1 cellular context compared by ENCODE assay signal in the genomic region with DNA sequence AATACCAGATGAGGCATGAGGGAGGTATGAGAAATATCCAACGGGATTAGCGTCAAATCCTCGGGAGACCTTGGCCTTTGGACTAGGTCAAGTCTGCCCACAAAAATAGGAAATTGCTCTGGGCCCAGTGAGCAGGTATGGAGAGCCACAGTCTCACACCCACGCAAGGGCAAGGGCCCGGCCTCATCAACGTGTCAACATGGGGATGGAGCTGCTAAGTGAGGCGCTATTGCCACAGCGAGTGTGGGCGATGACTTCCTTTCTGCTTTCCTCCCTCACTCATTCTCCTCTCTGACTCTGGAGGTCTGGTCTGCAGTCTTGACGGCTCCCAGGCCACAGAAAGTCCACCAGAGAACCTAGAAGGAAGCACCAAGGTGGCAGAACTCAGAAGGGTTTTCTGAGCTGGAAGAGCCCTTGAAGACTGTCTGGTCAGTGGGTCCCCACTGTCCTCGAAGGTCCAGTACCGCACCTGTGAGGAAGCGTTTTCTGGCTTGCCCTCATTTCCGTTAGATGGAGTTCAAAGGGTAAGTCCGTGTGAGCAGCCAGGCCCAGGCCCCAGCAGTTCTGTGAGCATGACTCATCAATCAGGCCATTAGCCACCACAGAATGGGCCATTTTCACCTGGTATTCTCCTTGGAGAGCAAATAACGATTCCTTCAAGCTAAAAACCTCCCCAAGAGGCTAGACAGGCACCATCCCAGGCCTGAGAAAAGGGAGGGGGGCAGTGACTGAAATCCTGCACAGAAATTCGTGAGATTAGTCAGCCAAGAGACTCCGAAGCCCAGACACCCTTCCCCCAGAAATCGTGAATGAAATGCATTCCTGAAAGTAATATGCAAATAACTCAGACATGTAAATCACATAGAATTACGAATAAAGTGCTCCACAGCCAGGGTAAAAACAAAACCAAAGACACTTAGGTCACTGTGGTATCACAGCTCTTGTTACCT.
TF ChIP-seq lines count a peak whose summit lies in the region.

No MANE protein-coding gene starts in this region.

TF ChIP-seq in A549, 52 proteins besides CTCF, POLR2A, EP300 and RAD21 (continued from another document):
- TF ChIP-seq, protein P1, sequence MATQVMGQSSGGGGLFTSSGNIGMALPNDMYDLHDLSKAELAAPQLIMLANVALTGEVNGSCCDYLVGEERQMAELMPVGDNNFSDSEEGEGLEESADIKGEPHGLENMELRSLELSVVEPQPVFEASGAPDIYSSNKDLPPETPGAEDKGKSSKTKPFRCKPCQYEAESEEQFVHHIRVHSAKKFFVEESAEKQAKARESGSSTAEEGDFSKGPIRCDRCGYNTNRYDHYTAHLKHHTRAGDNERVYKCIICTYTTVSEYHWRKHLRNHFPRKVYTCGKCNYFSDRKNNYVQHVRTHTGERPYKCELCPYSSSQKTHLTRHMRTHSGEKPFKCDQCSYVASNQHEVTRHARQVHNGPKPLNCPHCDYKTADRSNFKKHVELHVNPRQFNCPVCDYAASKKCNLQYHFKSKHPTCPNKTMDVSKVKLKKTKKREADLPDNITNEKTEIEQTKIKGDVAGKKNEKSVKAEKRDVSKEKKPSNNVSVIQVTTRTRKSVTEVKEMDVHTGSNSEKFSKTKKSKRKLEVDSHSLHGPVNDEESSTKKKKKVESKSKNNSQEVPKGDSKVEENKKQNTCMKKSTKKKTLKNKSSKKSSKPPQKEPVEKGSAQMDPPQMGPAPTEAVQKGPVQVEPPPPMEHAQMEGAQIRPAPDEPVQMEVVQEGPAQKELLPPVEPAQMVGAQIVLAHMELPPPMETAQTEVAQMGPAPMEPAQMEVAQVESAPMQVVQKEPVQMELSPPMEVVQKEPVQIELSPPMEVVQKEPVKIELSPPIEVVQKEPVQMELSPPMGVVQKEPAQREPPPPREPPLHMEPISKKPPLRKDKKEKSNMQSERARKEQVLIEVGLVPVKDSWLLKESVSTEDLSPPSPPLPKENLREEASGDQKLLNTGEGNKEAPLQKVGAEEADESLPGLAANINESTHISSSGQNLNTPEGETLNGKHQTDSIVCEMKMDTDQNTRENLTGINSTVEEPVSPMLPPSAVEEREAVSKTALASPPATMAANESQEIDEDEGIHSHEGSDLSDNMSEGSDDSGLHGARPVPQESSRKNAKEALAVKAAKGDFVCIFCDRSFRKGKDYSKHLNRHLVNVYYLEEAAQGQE (IDR thresholded peaks at IDR 0.05) = no peak
- TF ChIP-seq BHLHE40 (IDR thresholded peaks at IDR 0.05; ENCODE audit: low read depth, low read length) = no peak
- no peak for TF ChIP-seq TP53 (CRISPR knock-in tag; IDR thresholded peaks at IDR 0.05)
- TF ChIP-seq CBX2 (IDR thresholded peaks at IDR 0.05; ENCODE audit: borderline replicate concordance, low read depth) = no peak
- TF ChIP-seq, protein P2, sequence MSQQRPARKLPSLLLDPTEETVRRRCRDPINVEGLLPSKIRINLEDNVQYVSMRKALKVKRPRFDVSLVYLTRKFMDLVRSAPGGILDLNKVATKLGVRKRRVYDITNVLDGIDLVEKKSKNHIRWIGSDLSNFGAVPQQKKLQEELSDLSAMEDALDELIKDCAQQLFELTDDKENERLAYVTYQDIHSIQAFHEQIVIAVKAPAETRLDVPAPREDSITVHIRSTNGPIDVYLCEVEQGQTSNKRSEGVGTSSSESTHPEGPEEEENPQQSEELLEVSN (IDR thresholded peaks at IDR 0.05; ENCODE audit: borderline replicate concordance, low read depth) = 0 out of 2 replicates have a peak, but pooled peaks have one; percentile 37
- 0 out of 2 replicates have a peak, but pooled peaks have one; percentile 38 for TF ChIP-seq GATA3 (IDR thresholded peaks at IDR 0.05; ENCODE audit: borderline replicate concordance)
- TF ChIP-seq ATOH8 (CRISPR knock-in tag; IDR thresholded peaks at IDR 0.05; ENCODE audit: low read depth) = no peak
- no peak for TF ChIP-seq RFX5 (IDR thresholded peaks at IDR 0.05)
- no peak for TF ChIP-seq NPAS2 (CRISPR knock-in tag; IDR thresholded peaks at IDR 0.05; ENCODE audit: borderline replicate concordance)
- TF ChIP-seq TFCP2L1 (CRISPR knock-in tag; IDR thresholded peaks at IDR 0.05) = no peak
- TF ChIP-seq MAZ (IDR thresholded peaks at IDR 0.05; ENCODE audit: borderline replicate concordance, low read depth, low read length) = no peak
- TF ChIP-seq NFE2L2 (conservative IDR thresholded peaks at IDR 0.05; ENCODE audit: low read length) = peak; percentile 5; the same call in 1 of the 2 replicates
- no peak for TF ChIP-seq HMGXB4 (CRISPR knock-in tag; IDR thresholded peaks at IDR 0.05; ENCODE audit: borderline replicate concordance)
- TF ChIP-seq EHF (CRISPR knock-in tag; IDR thresholded peaks at IDR 0.05) = no peak
- no peak; the same call in 1 of the 2 replicates for TF ChIP-seq HOXB5 (CRISPR knock-in tag; IDR thresholded peaks at IDR 0.05)
- TF ChIP-seq CEBPB (IDR thresholded peaks at IDR 0.05) = no peak
- TF ChIP-seq HOXB13 (CRISPR knock-in tag; IDR thresholded peaks at IDR 0.05; ENCODE audit: low read depth) = 0 out of 2 replicates have a peak, but pooled peaks have one; percentile 59
- no peak for TF ChIP-seq CHD2 (IDR thresholded peaks at IDR 0.05; ENCODE audit: low read length, partially characterized antibody)
- TF ChIP-seq, protein P3, sequence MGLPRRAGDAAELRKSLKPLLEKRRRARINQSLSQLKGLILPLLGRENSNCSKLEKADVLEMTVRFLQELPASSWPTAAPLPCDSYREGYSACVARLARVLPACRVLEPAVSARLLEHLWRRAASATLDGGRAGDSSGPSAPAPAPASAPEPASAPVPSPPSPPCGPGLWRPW (IDR thresholded peaks at IDR 0.05) = no peak
- no peak for TF ChIP-seq ZNF302 (CRISPR knock-in tag; IDR thresholded peaks at IDR 0.05)
- no peak for TF ChIP-seq PHF8 (IDR thresholded peaks at IDR 0.05; ENCODE audit: borderline replicate concordance, low read depth)
